1 cellular context compared by ENCODE assay signal in genomic region chr17:18182978-18183333, GRCh38.
TF ChIP-seq lines count a peak whose summit lies in the region.

No MANE protein-coding gene starts in this region.

TF ChIP-seq in HepG2, 621 proteins besides CTCF, POLR2A, EP300 and RAD21 (continued from another document and continues in another):
- TF ChIP-seq ZNF207 (IDR thresholded peaks at IDR 0.05; ENCODE audit: borderline replicate concordance) (no peak), ZNF510 (CRISPR knock-in tag; IDR thresholded peaks at IDR 0.05; ENCODE audit: low read depth) (peak; percentile 82; the same call in 1 of the 2 replicates), CC2D1A (CRISPR knock-in tag; IDR thresholded peaks at IDR 0.05) (no peak), TCF7L2 (IDR thresholded peaks at IDR 0.05; ENCODE audit: low read depth, low read length) (no peak), ZNF558 (CRISPR knock-in tag; IDR thresholded peaks at IDR 0.05; ENCODE audit: borderline replicate concordance) (no peak), ZNF18 (CRISPR knock-in tag; IDR thresholded peaks at IDR 0.05; ENCODE audit: insufficient replicate concordance) (peak; percentile 76), ZMAT3 (CRISPR knock-in tag; conservative IDR thresholded peaks at IDR 0.05) (no peak), ZKSCAN8 (CRISPR knock-in tag; IDR thresholded peaks at IDR 0.05; ENCODE audit: borderline replicate concordance) (no peak; the same call in 1 of the 2 replicates), SNRNP70 (IDR thresholded peaks at IDR 0.05; ENCODE audit: low read depth, low read length) (no peak), SMAD1 (CRISPR knock-in tag; IDR thresholded peaks at IDR 0.05; ENCODE audit: borderline replicate concordance, low read depth) (no peak), ZBTB44 (CRISPR knock-in tag; IDR thresholded peaks at IDR 0.05) (no peak), ZNF788 (CRISPR knock-in tag; IDR thresholded peaks at IDR 0.05; ENCODE audit: borderline replicate concordance) (no peak), MTERF4 (CRISPR knock-in tag; IDR thresholded peaks at IDR 0.05) (no peak), GLMP (CRISPR knock-in tag; IDR thresholded peaks at IDR 0.05; ENCODE audit: borderline replicate concordance) (no peak), FLYWCH1 (CRISPR knock-in tag; IDR thresholded peaks at IDR 0.05) (no peak), ZNF619 (CRISPR knock-in tag; IDR thresholded peaks at IDR 0.05) (no peak), SOX13 (IDR thresholded peaks at IDR 0.05) (no peak), SOX13 (CRISPR knock-in tag; conservative IDR thresholded peaks at IDR 0.05 in 1 of 2, IDR thresholded peaks at IDR 0.05 in 1 of 2) (peak in 1 of 2 experiments; percentile 10; a peak in 1 of 4 replicates), ELF4 (CRISPR knock-in tag; IDR thresholded peaks at IDR 0.05; ENCODE audit: borderline replicate concordance) (no peak), CEBPB (IDR thresholded peaks at IDR 0.05; ENCODE audit: borderline replicate concordance, low read depth, low read length) (no peak), ZNF335 (CRISPR knock-in tag; IDR thresholded peaks at IDR 0.05) (peak; percentile 99), MTF2 (CRISPR knock-in tag; IDR thresholded peaks at IDR 0.05; ENCODE audit: borderline replicate concordance) (no peak), ZNF530 (CRISPR knock-in tag; IDR thresholded peaks at IDR 0.05; ENCODE audit: low read depth) (no peak), STAT6 (CRISPR knock-in tag; IDR thresholded peaks at IDR 0.05; ENCODE audit: borderline replicate concordance) (peak; percentile 55; the same call in 1 of the 2 replicates), ONECUT2 (CRISPR knock-in tag; IDR thresholded peaks at IDR 0.05) (no peak), KMT2B (CRISPR knock-in tag; IDR thresholded peaks at IDR 0.05) (peak; percentile 68), ZFP91 (CRISPR knock-in tag; IDR thresholded peaks at IDR 0.05; ENCODE audit: borderline replicate concordance) (no peak), DMTF1 (CRISPR knock-in tag; IDR thresholded peaks at IDR 0.05) (no peak), SRY (CRISPR knock-in tag; IDR thresholded peaks at IDR 0.05) (peak; percentile 68; the same call in 1 of the 2 replicates), ZNF678 (CRISPR knock-in tag; IDR thresholded peaks at IDR 0.05) (no peak), ZNF777 (CRISPR knock-in tag; IDR thresholded peaks at IDR 0.05) (peak; percentile 90), KDM1A (CRISPR knock-in tag; IDR thresholded peaks at IDR 0.05) (no peak), ZNF282 (IDR thresholded peaks at IDR 0.05; ENCODE audit: partially characterized antibody) (no peak), GPN1 (CRISPR knock-in tag; IDR thresholded peaks at IDR 0.05; ENCODE audit: borderline replicate concordance) (0 out of 2 replicates have a peak, but pooled peaks have one; percentile 34), MIER3 (CRISPR knock-in tag; IDR thresholded peaks at IDR 0.05; ENCODE audit: borderline replicate concordance) (no peak), FOXK1 (CRISPR knock-in tag; IDR thresholded peaks at IDR 0.05; ENCODE audit: borderline replicate concordance, low read depth) (no peak; the same call in 1 of the 2 replicates), CEBPZ (IDR thresholded peaks at IDR 0.05; ENCODE audit: low read length) (no peak), ZNF136 (CRISPR knock-in tag; IDR thresholded peaks at IDR 0.05; ENCODE audit: low read depth) (peak; percentile 84; the same call in 1 of the 2 replicates), ZNF780A (CRISPR knock-in tag; IDR thresholded peaks at IDR 0.05) (no peak), CBX2 (IDR thresholded peaks at IDR 0.05; ENCODE audit: low read depth, low read length) (no peak), CBX2 (CRISPR knock-in tag; IDR thresholded peaks at IDR 0.05; ENCODE audit: low read depth) (no peak), ZNF776 (CRISPR knock-in tag; IDR thresholded peaks at IDR 0.05) (no peak; the same call in 1 of the 2 replicates), ZNF775 (CRISPR knock-in tag; IDR thresholded peaks at IDR 0.05; ENCODE audit: borderline replicate concordance) (no peak), LCORL (IDR thresholded peaks at IDR 0.05) (no peak), LCORL (CRISPR knock-in tag; IDR thresholded peaks at IDR 0.05) (no peak), DZIP1 (CRISPR knock-in tag; IDR thresholded peaks at IDR 0.05) (0 out of 2 replicates have a peak, but pooled peaks have one; percentile 43), RFXAP (CRISPR knock-in tag; IDR thresholded peaks at IDR 0.05; ENCODE audit: borderline replicate concordance) (0 out of 2 replicates have a peak, but pooled peaks have one; percentile 41)
